1 cellular context compared by ENCODE assay signal in the genomic region with DNA sequence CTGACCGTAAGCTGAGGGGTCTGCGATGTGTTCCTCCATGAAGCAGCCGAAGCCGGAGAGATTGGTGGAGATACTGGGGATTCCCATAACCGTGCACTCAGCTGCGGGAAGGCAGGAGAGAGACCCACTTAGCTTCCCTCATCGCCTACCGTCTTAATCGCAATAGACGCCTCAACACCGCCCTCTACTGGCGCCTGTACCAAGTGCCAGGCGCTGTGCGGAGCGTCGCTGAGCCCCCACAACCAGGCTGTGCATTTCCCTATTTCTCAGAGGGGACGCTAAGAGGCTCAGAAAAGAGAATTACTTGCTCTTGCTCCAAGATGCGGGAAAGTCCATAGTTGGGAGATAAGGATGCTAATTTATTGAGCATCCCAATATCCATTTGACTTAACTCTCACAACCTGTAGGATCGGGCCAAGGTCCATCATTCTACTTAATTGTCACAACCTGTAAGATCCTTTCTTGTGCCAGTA.
A peak's percentile ranks its signal among the peaks of the same experiment; 100 is the strongest.
TF ChIP-seq lines count a peak whose summit lies in the region.

No MANE protein-coding gene starts in this region.

TF ChIP-seq in K562, 482 proteins besides CTCF, POLR2A, EP300 and RAD21 (continued from another document and continues in another):
- TF ChIP-seq, protein P1, sequence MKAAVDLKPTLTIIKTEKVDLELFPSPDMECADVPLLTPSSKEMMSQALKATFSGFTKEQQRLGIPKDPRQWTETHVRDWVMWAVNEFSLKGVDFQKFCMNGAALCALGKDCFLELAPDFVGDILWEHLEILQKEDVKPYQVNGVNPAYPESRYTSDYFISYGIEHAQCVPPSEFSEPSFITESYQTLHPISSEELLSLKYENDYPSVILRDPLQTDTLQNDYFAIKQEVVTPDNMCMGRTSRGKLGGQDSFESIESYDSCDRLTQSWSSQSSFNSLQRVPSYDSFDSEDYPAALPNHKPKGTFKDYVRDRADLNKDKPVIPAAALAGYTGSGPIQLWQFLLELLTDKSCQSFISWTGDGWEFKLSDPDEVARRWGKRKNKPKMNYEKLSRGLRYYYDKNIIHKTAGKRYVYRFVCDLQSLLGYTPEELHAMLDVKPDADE (conservative IDR thresholded peaks at IDR 0.05; ENCODE audit: control insufficient read depth, low read depth, low read length): no peak
- TF ChIP-seq, protein P2, sequence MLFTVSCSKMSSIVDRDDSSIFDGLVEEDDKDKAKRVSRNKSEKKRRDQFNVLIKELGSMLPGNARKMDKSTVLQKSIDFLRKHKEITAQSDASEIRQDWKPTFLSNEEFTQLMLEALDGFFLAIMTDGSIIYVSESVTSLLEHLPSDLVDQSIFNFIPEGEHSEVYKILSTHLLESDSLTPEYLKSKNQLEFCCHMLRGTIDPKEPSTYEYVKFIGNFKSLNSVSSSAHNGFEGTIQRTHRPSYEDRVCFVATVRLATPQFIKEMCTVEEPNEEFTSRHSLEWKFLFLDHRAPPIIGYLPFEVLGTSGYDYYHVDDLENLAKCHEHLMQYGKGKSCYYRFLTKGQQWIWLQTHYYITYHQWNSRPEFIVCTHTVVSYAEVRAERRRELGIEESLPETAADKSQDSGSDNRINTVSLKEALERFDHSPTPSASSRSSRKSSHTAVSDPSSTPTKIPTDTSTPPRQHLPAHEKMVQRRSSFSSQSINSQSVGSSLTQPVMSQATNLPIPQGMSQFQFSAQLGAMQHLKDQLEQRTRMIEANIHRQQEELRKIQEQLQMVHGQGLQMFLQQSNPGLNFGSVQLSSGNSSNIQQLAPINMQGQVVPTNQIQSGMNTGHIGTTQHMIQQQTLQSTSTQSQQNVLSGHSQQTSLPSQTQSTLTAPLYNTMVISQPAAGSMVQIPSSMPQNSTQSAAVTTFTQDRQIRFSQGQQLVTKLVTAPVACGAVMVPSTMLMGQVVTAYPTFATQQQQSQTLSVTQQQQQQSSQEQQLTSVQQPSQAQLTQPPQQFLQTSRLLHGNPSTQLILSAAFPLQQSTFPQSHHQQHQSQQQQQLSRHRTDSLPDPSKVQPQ (CRISPR knock-in tag; IDR thresholded peaks at IDR 0.05; ENCODE audit: borderline replicate concordance): no peak
- TF ChIP-seq TAL1 (IDR thresholded peaks at IDR 0.05): 0 out of 2 replicates have a peak, but pooled peaks have one; percentile 11
- no peak for TF ChIP-seq GATAD2A (IDR thresholded peaks at IDR 0.05)
- no peak for TF ChIP-seq SIRT6 (IDR thresholded peaks at IDR 0.05; ENCODE audit: low read depth, low read length)
- no peak for TF ChIP-seq RBM14 (IDR thresholded peaks at IDR 0.05; ENCODE audit: borderline replicate concordance, insufficient read depth, low read depth, low read length)
- TF ChIP-seq ZNF134 (CRISPR knock-in tag; conservative IDR thresholded peaks at IDR 0.05): no peak
- TF ChIP-seq, protein P3, sequence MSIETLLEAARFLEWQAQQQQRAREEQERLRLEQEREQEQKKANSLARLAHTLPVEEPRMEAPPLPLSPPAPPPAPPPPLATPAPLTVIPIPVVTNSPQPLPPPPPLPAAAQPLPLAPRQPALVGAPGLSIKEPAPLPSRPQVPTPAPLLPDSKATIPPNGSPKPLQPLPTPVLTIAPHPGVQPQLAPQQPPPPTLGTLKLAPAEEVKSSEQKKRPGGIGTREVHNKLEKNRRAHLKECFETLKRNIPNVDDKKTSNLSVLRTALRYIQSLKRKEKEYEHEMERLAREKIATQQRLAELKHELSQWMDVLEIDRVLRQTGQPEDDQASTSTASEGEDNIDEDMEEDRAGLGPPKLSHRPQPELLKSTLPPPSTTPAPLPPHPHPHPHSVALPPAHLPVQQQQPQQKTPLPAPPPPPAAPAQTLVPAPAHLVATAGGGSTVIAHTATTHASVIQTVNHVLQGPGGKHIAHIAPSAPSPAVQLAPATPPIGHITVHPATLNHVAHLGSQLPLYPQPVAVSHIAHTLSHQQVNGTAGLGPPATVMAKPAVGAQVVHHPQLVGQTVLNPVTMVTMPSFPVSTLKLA (conservative IDR thresholded peaks at IDR 0.05): peak in 1 of 2 experiments; percentile 40; a peak in 1 of 4 replicates
- TF ChIP-seq JUNB (CRISPR knock-in tag; conservative IDR thresholded peaks at IDR 0.05): no peak
- TF ChIP-seq ESRRB (CRISPR knock-in tag; IDR thresholded peaks at IDR 0.05; ENCODE audit: borderline replicate concordance): no peak
- TF ChIP-seq, protein P4, sequence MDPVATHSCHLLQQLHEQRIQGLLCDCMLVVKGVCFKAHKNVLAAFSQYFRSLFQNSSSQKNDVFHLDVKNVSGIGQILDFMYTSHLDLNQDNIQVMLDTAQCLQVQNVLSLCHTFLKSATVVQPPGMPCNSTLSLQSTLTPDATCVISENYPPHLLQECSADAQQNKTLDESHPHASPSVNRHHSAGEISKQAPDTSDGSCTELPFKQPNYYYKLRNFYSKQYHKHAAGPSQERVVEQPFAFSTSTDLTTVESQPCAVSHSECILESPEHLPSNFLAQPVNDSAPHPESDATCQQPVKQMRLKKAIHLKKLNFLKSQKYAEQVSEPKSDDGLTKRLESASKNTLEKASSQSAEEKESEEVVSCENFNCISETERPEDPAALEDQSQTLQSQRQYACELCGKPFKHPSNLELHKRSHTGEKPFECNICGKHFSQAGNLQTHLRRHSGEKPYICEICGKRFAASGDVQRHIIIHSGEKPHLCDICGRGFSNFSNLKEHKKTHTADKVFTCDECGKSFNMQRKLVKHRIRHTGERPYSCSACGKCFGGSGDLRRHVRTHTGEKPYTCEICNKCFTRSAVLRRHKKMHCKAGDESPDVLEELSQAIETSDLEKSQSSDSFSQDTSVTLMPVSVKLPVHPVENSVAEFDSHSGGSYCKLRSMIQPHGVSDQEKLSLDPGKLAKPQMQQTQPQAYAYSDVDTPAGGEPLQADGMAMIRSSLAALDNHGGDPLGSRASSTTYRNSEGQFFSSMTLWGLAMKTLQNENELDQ (CRISPR knock-in tag; IDR thresholded peaks at IDR 0.05; ENCODE audit: borderline replicate concordance): no peak
- TF ChIP-seq ZEB2 (IDR thresholded peaks at IDR 0.05): no peak
- TF ChIP-seq EWSR1 (IDR thresholded peaks at IDR 0.05; ENCODE audit: borderline replicate concordance, low read depth, partially characterized antibody): no peak
- no peak for TF ChIP-seq IFI16 (CRISPR knock-in tag; IDR thresholded peaks at IDR 0.05)
- TF ChIP-seq FUS (optimal IDR thresholded peaks at IDR 0.05; ENCODE audit: low read depth, low read length): no peak
- no peak for TF ChIP-seq TBL1XR1 (IDR thresholded peaks at IDR 0.05; ENCODE audit: low read length in 2 of 2)
- no peak for TF ChIP-seq CEBPG (CRISPR knock-in tag; IDR thresholded peaks at IDR 0.05)
- no peak for TF ChIP-seq CEBPG (tag; conservative IDR thresholded peaks at IDR 0.05 in 1 of 2, IDR thresholded peaks at IDR 0.05 in 1 of 2)
- TF ChIP-seq, protein P5, sequence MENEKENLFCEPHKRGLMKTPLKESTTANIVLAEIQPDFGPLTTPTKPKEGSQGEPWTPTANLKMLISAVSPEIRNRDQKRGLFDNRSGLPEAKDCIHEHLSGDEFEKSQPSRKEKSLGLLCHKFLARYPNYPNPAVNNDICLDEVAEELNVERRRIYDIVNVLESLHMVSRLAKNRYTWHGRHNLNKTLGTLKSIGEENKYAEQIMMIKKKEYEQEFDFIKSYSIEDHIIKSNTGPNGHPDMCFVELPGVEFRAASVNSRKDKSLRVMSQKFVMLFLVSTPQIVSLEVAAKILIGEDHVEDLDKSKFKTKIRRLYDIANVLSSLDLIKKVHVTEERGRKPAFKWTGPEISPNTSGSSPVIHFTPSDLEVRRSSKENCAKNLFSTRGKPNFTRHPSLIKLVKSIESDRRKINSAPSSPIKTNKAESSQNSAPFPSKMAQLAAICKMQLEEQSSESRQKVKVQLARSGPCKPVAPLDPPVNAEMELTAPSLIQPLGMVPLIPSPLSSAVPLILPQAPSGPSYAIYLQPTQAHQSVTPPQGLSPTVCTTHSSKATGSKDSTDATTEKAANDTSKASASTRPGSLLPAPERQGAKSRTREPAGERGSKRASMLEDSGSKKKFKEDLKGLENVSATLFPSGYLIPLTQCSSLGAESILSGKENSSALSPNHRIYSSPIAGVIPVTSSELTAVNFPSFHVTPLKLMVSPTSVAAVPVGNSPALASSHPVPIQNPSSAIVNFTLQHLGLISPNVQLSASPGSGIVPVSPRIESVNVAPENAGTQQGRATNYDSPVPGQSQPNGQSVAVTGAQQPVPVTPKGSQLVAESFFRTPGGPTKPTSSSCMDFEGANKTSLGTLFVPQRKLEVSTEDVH (IDR thresholded peaks at IDR 0.05; ENCODE audit: low read depth, partially characterized antibody): peak; percentile 19
- TF ChIP-seq TEAD1 (CRISPR knock-in tag; IDR thresholded peaks at IDR 0.05): no peak
- no peak for TF ChIP-seq ZNF696 (CRISPR knock-in tag; conservative IDR thresholded peaks at IDR 0.05)
- TF ChIP-seq ZNF785 (CRISPR knock-in tag; IDR thresholded peaks at IDR 0.05): no peak
- TF ChIP-seq STAG1 (CRISPR knock-in tag; IDR thresholded peaks at IDR 0.05; ENCODE audit: borderline replicate concordance): peak; percentile 66; the same call in 1 of the 2 replicates
- 0 out of 2 replicates have a peak, but pooled peaks have one; percentile 36 for TF ChIP-seq SMAD4 (CRISPR knock-in tag; conservative IDR thresholded peaks at IDR 0.05)
- TF ChIP-seq, protein P6, sequence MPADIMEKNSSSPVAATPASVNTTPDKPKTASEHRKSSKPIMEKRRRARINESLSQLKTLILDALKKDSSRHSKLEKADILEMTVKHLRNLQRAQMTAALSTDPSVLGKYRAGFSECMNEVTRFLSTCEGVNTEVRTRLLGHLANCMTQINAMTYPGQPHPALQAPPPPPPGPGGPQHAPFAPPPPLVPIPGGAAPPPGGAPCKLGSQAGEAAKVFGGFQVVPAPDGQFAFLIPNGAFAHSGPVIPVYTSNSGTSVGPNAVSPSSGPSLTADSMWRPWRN (IDR thresholded peaks at IDR 0.05; ENCODE audit: low read depth): no peak
- no peak for TF ChIP-seq ZNF217 (CRISPR knock-in tag; IDR thresholded peaks at IDR 0.05)
- TF ChIP-seq, protein P7, sequence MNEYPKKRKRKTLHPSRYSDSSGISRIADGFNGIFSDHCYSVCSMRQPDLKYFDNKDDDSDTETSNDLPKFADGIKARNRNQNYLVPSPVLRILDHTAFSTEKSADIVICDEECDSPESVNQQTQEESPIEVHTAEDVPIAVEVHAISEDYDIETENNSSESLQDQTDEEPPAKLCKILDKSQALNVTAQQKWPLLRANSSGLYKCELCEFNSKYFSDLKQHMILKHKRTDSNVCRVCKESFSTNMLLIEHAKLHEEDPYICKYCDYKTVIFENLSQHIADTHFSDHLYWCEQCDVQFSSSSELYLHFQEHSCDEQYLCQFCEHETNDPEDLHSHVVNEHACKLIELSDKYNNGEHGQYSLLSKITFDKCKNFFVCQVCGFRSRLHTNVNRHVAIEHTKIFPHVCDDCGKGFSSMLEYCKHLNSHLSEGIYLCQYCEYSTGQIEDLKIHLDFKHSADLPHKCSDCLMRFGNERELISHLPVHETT (CRISPR knock-in tag; conservative IDR thresholded peaks at IDR 0.05 in 1 of 2, IDR thresholded peaks at IDR 0.05 in 1 of 2): 0 out of 4 replicates have a peak, but pooled peaks of 1 of the 2 experiments have one; percentile 29
- TF ChIP-seq SIX5 (IDR thresholded peaks at IDR 0.05; ENCODE audit: borderline replicate concordance in 1 of 2, insufficient read depth in 1 of 2, low read depth in 1 of 2, low read length in 2 of 2): no peak
- no peak for TF ChIP-seq POLR2G (IDR thresholded peaks at IDR 0.05; ENCODE audit: low read depth, low read length)
- TF ChIP-seq, protein P8, sequence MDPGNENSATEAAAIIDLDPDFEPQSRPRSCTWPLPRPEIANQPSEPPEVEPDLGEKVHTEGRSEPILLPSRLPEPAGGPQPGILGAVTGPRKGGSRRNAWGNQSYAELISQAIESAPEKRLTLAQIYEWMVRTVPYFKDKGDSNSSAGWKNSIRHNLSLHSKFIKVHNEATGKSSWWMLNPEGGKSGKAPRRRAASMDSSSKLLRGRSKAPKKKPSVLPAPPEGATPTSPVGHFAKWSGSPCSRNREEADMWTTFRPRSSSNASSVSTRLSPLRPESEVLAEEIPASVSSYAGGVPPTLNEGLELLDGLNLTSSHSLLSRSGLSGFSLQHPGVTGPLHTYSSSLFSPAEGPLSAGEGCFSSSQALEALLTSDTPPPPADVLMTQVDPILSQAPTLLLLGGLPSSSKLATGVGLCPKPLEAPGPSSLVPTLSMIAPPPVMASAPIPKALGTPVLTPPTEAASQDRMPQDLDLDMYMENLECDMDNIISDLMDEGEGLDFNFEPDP (CRISPR knock-in tag; IDR thresholded peaks at IDR 0.05): no peak
- TF ChIP-seq YBX1 (IDR thresholded peaks at IDR 0.05): no peak
- TF ChIP-seq ZNF324 (CRISPR knock-in tag; IDR thresholded peaks at IDR 0.05): no peak
- TF ChIP-seq NFATC3 (IDR thresholded peaks at IDR 0.05): no peak
- TF ChIP-seq CBX5 (IDR thresholded peaks at IDR 0.05; ENCODE audit: borderline replicate concordance, low read depth): no peak
- TF ChIP-seq, protein P9, sequence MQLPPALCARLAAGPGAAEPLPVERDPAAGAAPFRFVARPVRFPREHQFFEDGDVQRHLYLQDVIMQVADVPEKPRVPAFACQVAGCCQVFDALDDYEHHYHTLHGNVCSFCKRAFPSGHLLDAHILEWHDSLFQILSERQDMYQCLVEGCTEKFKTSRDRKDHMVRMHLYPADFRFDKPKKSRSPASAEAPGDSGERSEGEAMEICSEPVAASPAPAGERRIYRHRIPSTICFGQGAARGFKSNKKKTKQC (CRISPR knock-in tag; IDR thresholded peaks at IDR 0.05): no peak
- TF ChIP-seq ZNF41 (CRISPR knock-in tag; conservative IDR thresholded peaks at IDR 0.05): no peak
- TF ChIP-seq YY1 (IDR thresholded peaks at IDR 0.05; ENCODE audit: borderline replicate concordance in 1 of 3, control insufficient read depth in 1 of 3, extremely low read depth in 1 of 3, insufficient read depth in 3 of 3, insufficient read length in 1 of 3, insufficient replicate concordance in 2 of 3, low read depth in 1 of 3, low read length in 2 of 3): peak in 1 of 3 experiments; percentile 35
- no peak for TF ChIP-seq NFE2L1 (tag; IDR thresholded peaks at IDR 0.05; ENCODE audit: borderline replicate concordance, low read depth)
- TF ChIP-seq BRCA1 (IDR thresholded peaks at IDR 0.05): no peak
- TF ChIP-seq BRCA1 (CRISPR knock-in tag; IDR thresholded peaks at IDR 0.05): no peak
- no peak for TF ChIP-seq ZNF589 (CRISPR knock-in tag; IDR thresholded peaks at IDR 0.05; ENCODE audit: low read depth)
- TF ChIP-seq KAT7 (CRISPR knock-in tag; IDR thresholded peaks at IDR 0.05; ENCODE audit: borderline replicate concordance): no peak
- TF ChIP-seq NFYB (IDR thresholded peaks at IDR 0.05; ENCODE audit: extremely low read depth, insufficient read length): no peak
- no peak for TF ChIP-seq POLR3A (IDR thresholded peaks at IDR 0.05; ENCODE audit: borderline replicate concordance, extremely low read depth, insufficient read depth, insufficient read length)
- TF ChIP-seq, protein P10, sequence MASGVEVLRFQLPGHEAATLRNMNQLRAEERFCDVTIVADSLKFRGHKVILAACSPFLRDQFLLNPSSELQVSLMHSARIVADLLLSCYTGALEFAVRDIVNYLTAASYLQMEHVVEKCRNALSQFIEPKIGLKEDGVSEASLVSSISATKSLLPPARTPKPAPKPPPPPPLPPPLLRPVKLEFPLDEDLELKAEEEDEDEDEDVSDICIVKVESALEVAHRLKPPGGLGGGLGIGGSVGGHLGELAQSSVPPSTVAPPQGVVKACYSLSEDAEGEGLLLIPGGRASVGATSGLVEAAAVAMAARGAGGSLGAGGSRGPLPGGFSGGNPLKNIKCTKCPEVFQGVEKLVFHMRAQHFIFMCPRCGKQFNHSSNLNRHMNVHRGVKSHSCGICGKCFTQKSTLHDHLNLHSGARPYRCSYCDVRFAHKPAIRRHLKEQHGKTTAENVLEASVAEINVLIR (CRISPR knock-in tag; IDR thresholded peaks at IDR 0.05): no peak
- TF ChIP-seq MCM3 (IDR thresholded peaks at IDR 0.05): no peak
- TF ChIP-seq JUN (IDR thresholded peaks at IDR 0.05; ENCODE audit: borderline replicate concordance, low read depth, low read length): 0 out of 2 replicates have a peak, but pooled peaks have one; percentile 7
- no peak for TF ChIP-seq JUN (CRISPR knock-in tag; IDR thresholded peaks at IDR 0.05; ENCODE audit: borderline replicate concordance)
- no peak for TF ChIP-seq ZNF668 (CRISPR knock-in tag; IDR thresholded peaks at IDR 0.05)
